Comparison of ENCODE assay signal across 20 cellular contexts in genomic region chr4:159778298-159778697, GRCh38.
"Had no signal": no experiment of that assay in that cellular context is flagged by ENCODE, and none has a peak within 500 bp of the region (broad histone marks: within the 10 kb centered on the region; RNA-seq: fewer than 3 reads in every experiment).

No MANE protein-coding gene starts in this region.

- H3K9me3 ChIP-seq: colonic mucosa, ovary, right lobe of liver, tibial nerve, uterus had no signal

- H3K36me3 ChIP-seq: colonic mucosa, ovary, right lobe of liver, tibial nerve, uterus, WERI-Rb-1 had no signal

- H3K27ac ChIP-seq: colonic mucosa, hepatocyte, ovary, right lobe of liver, tibial nerve, uterus, WERI-Rb-1 had no signal

- DNase-seq: activated CD4-positive, alpha-beta memory T cell treated with anti-CD3 and anti-CD28 coated beads, Interleukin-2, amount 10 ng/mL, durations not matched to agents 7 days and 5 days; activated effector memory CD4-positive, alpha-beta T cell treated with anti-CD3 and anti-CD28 coated beads, Interleukin-2, amount 50 U/mL, for 16 hours; activated T-cell treated with anti-CD3 and anti-CD28 coated beads, Interleukin-2, amount 50 U/mL, for 4 hours; caudate nucleus; colonic mucosa; mammary epithelial cell; ovary; right lobe of liver; stimulated activated CD4-positive, alpha-beta T cell treated with anti-CD3 and anti-CD28 coated beads, Interleukin-4, amount 100 ng/mL, for 4 hours; stimulated activated CD8-positive, alpha-beta memory T cell treated with anti-CD3 and anti-CD28 coated beads, Interleukin-4, amount 100 ng/mL, for 48 hours; stimulated activated naive CD4-positive, alpha-beta T cell treated with Interleukin-2 at 50 U/mL for 16 hours; substantia nigra; uterus had no signal

- H3K4me3 ChIP-seq: colonic mucosa, hepatocyte, ovary, right lobe of liver, smooth muscle cell, tibial nerve, uterus had no signal

- ATAC-seq: activated naive CD4-positive, alpha-beta T cell treated with anti-CD3 and anti-CD28 coated beads, Interleukin-2, amount 50 U/mL, for 72 hours; activated T-cell treated with anti-CD3 and anti-CD28 coated beads, Interleukin-2, amount 50 U/mL, for 4 hours; esophagus mucosa; left lobe of liver; right lobe of liver had no signal

- H3K27me3 ChIP-seq: colonic mucosa, hepatocyte, ovary, right lobe of liver, tibial nerve, uterus had no signal

- H3K4me1 ChIP-seq: colonic mucosa, right lobe of liver, tibial nerve, uterus had no signal
